Comparison of ENCODE assay signal across 10 cellular contexts in the genomic region with DNA sequence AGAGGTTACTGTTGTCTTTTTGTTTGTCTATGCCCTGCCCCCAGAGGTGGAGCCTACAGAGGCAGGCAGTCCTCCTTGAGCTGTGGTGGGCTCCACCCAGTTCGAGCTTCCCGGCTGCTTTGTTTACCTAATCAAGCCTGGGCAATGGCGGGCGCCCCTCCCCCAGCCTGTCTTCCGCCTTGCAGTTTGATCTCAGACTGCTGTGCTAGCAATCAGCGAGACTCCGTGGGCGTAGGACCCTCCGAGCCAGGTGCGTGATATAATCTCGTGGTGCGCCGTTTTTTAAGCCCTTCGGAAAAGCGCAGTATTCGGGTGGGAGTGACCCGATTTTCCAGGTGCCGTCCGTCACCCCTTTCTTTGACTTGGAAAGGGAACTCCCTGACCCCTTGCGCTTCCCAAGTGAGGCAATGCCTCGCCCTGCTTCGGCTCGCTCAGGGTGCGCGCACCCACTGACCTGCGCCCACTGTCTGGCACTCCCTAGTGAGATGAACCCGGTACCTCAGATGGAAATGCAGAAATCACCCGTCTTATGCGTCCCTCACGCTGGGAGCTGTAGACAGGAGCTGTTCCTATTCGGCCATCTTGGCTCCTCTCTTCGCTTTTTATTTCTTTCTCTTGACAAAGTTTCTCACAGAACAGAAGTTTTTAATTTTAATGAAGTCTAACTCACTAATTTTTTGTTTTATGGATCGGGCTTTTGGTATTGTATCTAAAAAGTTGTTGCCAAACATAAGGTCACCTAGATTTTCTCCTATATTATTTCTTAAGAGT. TPM values are rescaled to one million over a fixed set of nuclear protein-coding genes. Genes with fewer than 3 reads are reported as not detected.
A peak's percentile ranks its signal among the peaks of the same experiment; 100 is the strongest.
DNase-seq lines count a peak whose midpoint lies in the region; TF ChIP-seq lines count a peak whose summit lies in the region.
"Not testable (repeated sequence)": the region's sequence is repeated elsewhere in the genome, so short reads cannot be mapped to it uniquely, and the experiment has no call there.
"Had no signal": no experiment of that assay in that cellular context is flagged by ENCODE, and none has a peak within 500 bp of the region (broad histone marks: within the 10 kb centered on the region; RNA-seq: fewer than 3 reads in every experiment).

No MANE protein-coding gene starts in this region.

- not testable (repeated sequence) for H3K4me1 Mint-ChIP-seq in activated T-helper 1 cell treated with anti-CD3 and anti-CD28 coated beads, Interleukin-12 subunit alpha, Interleukin-12 subunit beta, Interleukin-2, Interleukin-4 antibody, amounts not matched to agents 30 ng/mL and 10 ng/mL and 1 ng/mL, durations not matched to agents 14 hours and 24 hours and 36 hours (ENCODE audit: low read depth); progenitor cell of endocrine pancreas (ENCODE audit: low read depth)

- TF ChIP-seq CTCF in LNCaP clone FGC (IDR thresholded peaks at IDR 0.05; ENCODE audit: control insufficient read depth, extremely low read depth, insufficient read depth); RWPE1 (conservative IDR thresholded peaks at IDR 0.05; ENCODE audit: low read depth); fibroblast of villous mesenchyme (IDR thresholded peaks at IDR 0.05; ENCODE audit: insufficient read depth, low read depth, low read length); progenitor cell of endocrine pancreas (IDR thresholded peaks at IDR 0.05; ENCODE audit: unreplicated experiment): not testable (repeated sequence)

- H3K4me3 Mint-ChIP-seq in activated T-helper 1 cell treated with anti-CD3 and anti-CD28 coated beads, Interleukin-12 subunit alpha, Interleukin-12 subunit beta, Interleukin-2, Interleukin-4 antibody, amounts not matched to agents 30 ng/mL and 10 ng/mL and 1 ng/mL, durations not matched to agents 14 hours and 24 hours and 36 hours = peak overlapping the region; percentile 37
- peak overlapping the region; percentile 89 for H3K4me3 Mint-ChIP-seq in progenitor cell of endocrine pancreas (ENCODE audit: low read depth)

- peak overlapping the region; percentile 77 for H3K27ac ChIP-seq in RWPE1
- not testable (repeated sequence) for H3K27ac ChIP-seq in iPS-18a (ENCODE audit: low read length)

- not testable (repeated sequence) for H3K9me3 ChIP-seq in iPS-18a (ENCODE audit: control insufficient read depth, low read depth, low read length)

- intact Hi-C loops in activated T-helper 1 cell treated with anti-CD3 and anti-CD28 coated beads, Interleukin-12 subunit alpha, Interleukin-12 subunit beta, Interleukin-2, Interleukin-4 antibody, amounts not matched to agents 30 ng/mL and 10 ng/mL and 1 ng/mL, durations not matched to agents 14 hours and 24 hours and 36 hours (cut with micrococcal nuclease) = not testable (repeated sequence)

- not testable (repeated sequence) for H3K4me1 ChIP-seq in iPS-18a (ENCODE audit: control insufficient read depth, low read depth, low read length)

- H3K9me3 Mint-ChIP-seq in activated T-helper 1 cell treated with anti-CD3 and anti-CD28 coated beads, Interleukin-12 subunit alpha, Interleukin-12 subunit beta, Interleukin-2, Interleukin-4 antibody, amounts not matched to agents 30 ng/mL and 10 ng/mL and 1 ng/mL, durations not matched to agents 14 hours and 24 hours and 36 hours; progenitor cell of endocrine pancreas (ENCODE audit: low read depth): not testable (repeated sequence)

- not testable (repeated sequence) for H3K27me3 Mint-ChIP-seq in activated T-helper 1 cell treated with anti-CD3 and anti-CD28 coated beads, Interleukin-12 subunit alpha, Interleukin-12 subunit beta, Interleukin-2, Interleukin-4 antibody, amounts not matched to agents 30 ng/mL and 10 ng/mL and 1 ng/mL, durations not matched to agents 14 hours and 24 hours and 36 hours (ENCODE audit: insufficient read depth); progenitor cell of endocrine pancreas

- CTCF ChIA-PET in RWPE1 (lab: Yijun Ruan, JAX) = not testable (repeated sequence)

- not testable (repeated sequence) for H3K27me3 ChIP-seq in iPS-18a (ENCODE audit: control insufficient read depth, insufficient read depth, low read length)

- not testable (repeated sequence) for H3K36me3 Mint-ChIP-seq in activated T-helper 1 cell treated with anti-CD3 and anti-CD28 coated beads, Interleukin-12 subunit alpha, Interleukin-12 subunit beta, Interleukin-2, Interleukin-4 antibody, amounts not matched to agents 30 ng/mL and 10 ng/mL and 1 ng/mL, durations not matched to agents 14 hours and 24 hours and 36 hours (ENCODE audit: low read depth); progenitor cell of endocrine pancreas (ENCODE audit: insufficient read depth)

- POLR2A ChIA-PET in RWPE1 (lab: Yijun Ruan, JAX; ENCODE audit: low non-redundant PET) = not testable (repeated sequence)

- H3K4me3 ChIP-seq in LNCaP clone FGC (ENCODE audit: low read depth, low read length) (peak overlapping the region; percentile 59), fibroblast of villous mesenchyme (ENCODE audit: low read depth, low read length) (peak overlapping the region; percentile 54)
- H3K4me3 ChIP-seq in iPS-18a (ENCODE audit: low read length) = not testable (repeated sequence)

- peak overlapping the region; percentile 12 for H3K9ac ChIP-seq in iPS-18a (ENCODE audit: low read length)

- not testable (repeated sequence) for H3K36me3 ChIP-seq in iPS-18a (ENCODE audit: control insufficient read depth, low read depth, low read length)

- DNase-seq in DMS53 (lab: John Stamatoyannopoulos, UW) (peak; percentile 67), NCI-H526 treated with DMSO at 0.1 percent for 48 hours (lab: John Stamatoyannopoulos, UW) (peak; percentile 23), fibroblast of villous mesenchyme (ENCODE audit: low read depth) (peak; percentile 7)
- not testable (repeated sequence) for DNase-seq in LNCaP clone FGC (ENCODE audit: low read depth); RWPE1 (ENCODE audit: low spot score); activated T-helper 1 cell treated with anti-CD3 and anti-CD28 coated beads, Interleukin-12 subunit alpha, Interleukin-12 subunit beta, Interleukin-2, Interleukin-4 antibody, amounts not matched to agents 30 ng/mL and 10 ng/mL and 1 ng/mL, durations not matched to agents 14 hours and 24 hours and 36 hours (ENCODE audit: low spot score); progenitor cell of endocrine pancreas (ENCODE audit: low spot score, unreplicated experiment)

- H3K27ac Mint-ChIP-seq in activated T-helper 1 cell treated with anti-CD3 and anti-CD28 coated beads, Interleukin-12 subunit alpha, Interleukin-12 subunit beta, Interleukin-2, Interleukin-4 antibody, amounts not matched to agents 30 ng/mL and 10 ng/mL and 1 ng/mL, durations not matched to agents 14 hours and 24 hours and 36 hours = not testable (repeated sequence)
- peak overlapping the region; percentile 99 for H3K27ac Mint-ChIP-seq in progenitor cell of endocrine pancreas

RNA-seq across cellular contexts. Expression of gene ALX1, which starts 38.0 kb away (rescaled TPM):
- total RNA-seq in activated T-helper 1 cell treated with anti-CD3 and anti-CD28 coated beads, Interleukin-12 subunit alpha, Interleukin-12 subunit beta, Interleukin-2, Interleukin-4 antibody, amounts not matched to agents 30 ng/mL and 10 ng/mL and 1 ng/mL, durations not matched to agents 14 hours and 24 hours and 36 hours = not detected in 2 replicates
- total RNA-seq in fibroblast of villous mesenchyme = 0.64 and 1.3 TPM in 2 replicates
- total RNA-seq in progenitor cell of endocrine pancreas = 3.0 and 3.2 TPM in 2 replicates
- total RNA-seq: CD4-positive, CD25-positive, alpha-beta regulatory T cell; LHCN-M2 had no signal
